In the genomic region with DNA sequence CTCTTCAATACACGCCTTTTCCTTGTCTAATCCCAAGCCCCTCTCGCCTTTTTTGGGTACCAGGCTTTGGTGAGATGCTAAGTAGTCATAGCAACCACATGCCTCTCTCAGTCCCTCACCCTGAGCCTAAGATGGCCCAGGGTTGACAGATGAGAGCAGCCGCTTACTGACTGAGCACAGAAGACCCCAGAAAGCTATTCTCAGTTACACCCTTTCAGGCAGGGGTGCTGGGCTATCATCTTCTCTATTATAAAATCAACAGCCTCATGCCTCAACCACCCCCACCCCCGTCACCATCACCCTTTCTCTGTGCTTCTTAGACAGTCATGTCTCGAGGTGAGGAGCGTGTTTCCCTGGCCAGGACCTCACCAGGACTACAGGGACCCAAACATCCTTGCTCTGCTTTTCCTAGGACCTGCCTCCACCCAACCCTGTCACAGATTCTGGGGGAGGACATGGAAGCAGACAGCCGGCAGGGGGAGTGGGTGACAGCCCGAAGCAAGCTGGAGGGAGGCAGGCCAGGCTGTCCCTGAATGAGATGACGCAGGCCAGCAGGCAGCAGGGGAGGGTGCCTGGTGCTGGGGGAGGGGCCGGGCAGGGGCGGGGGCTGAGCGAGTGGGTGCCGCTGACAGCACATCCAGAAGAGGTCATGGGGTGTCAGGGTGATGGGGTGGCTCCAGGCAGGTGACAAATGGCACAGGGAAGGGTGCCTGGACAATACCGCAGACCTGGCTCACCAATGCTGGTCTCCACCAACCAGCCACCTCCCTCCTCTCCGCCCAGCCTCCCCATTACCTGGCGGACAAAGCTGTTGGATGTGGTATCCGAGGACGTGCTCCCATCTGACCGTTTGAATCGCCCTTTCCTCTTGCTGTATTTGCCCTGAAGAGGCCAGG, we compare ENCODE assay signal across 1 cellular context.
TF ChIP-seq lines count a peak whose summit lies in the region.

No MANE protein-coding gene starts in this region.

TF ChIP-seq in K562, 482 proteins besides CTCF, POLR2A, EP300 and RAD21 (continues in another document):
- TF ChIP-seq, protein P1, sequence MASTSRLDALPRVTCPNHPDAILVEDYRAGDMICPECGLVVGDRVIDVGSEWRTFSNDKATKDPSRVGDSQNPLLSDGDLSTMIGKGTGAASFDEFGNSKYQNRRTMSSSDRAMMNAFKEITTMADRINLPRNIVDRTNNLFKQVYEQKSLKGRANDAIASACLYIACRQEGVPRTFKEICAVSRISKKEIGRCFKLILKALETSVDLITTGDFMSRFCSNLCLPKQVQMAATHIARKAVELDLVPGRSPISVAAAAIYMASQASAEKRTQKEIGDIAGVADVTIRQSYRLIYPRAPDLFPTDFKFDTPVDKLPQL (IDR thresholded peaks at IDR 0.05; ENCODE audit: extremely low read depth, insufficient read length) = no peak
- no peak for TF ChIP-seq SRSF1 (IDR thresholded peaks at IDR 0.05; ENCODE audit: low read depth, low read length)
- TF ChIP-seq PRMT5 (CRISPR knock-in tag; IDR thresholded peaks at IDR 0.05) = no peak
- no peak for TF ChIP-seq NFXL1 (CRISPR knock-in tag; IDR thresholded peaks at IDR 0.05)
- TF ChIP-seq, protein P2, sequence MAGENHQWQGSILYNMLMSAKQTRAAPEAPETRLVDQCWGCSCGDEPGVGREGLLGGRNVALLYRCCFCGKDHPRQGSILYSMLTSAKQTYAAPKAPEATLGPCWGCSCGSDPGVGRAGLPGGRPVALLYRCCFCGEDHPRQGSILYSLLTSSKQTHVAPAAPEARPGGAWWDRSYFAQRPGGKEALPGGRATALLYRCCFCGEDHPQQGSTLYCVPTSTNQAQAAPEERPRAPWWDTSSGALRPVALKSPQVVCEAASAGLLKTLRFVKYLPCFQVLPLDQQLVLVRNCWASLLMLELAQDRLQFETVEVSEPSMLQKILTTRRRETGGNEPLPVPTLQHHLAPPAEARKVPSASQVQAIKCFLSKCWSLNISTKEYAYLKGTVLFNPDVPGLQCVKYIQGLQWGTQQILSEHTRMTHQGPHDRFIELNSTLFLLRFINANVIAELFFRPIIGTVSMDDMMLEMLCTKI (IDR thresholded peaks at IDR 0.05; ENCODE audit: partially characterized antibody) = no peak
- no peak for TF ChIP-seq ZNF655 (CRISPR knock-in tag; IDR thresholded peaks at IDR 0.05)
- no peak for TF ChIP-seq MCM5 (IDR thresholded peaks at IDR 0.05; ENCODE audit: low read depth)
- TF ChIP-seq PCBP2 (IDR thresholded peaks at IDR 0.05; ENCODE audit: low read depth, low read length, poor library complexity, severe bottlenecking) = no peak
- TF ChIP-seq XRCC5 (IDR thresholded peaks at IDR 0.05; ENCODE audit: low read depth, low read length) = peak; percentile 53; the same call in 1 of the 2 replicates
- no peak for TF ChIP-seq POLR2H (tag; IDR thresholded peaks at IDR 0.05; ENCODE audit: low read depth)
- no peak for TF ChIP-seq JUNB (CRISPR knock-in tag; conservative IDR thresholded peaks at IDR 0.05)
- no peak for TF ChIP-seq SMAD4 (CRISPR knock-in tag; conservative IDR thresholded peaks at IDR 0.05)
- TF ChIP-seq, protein P3, sequence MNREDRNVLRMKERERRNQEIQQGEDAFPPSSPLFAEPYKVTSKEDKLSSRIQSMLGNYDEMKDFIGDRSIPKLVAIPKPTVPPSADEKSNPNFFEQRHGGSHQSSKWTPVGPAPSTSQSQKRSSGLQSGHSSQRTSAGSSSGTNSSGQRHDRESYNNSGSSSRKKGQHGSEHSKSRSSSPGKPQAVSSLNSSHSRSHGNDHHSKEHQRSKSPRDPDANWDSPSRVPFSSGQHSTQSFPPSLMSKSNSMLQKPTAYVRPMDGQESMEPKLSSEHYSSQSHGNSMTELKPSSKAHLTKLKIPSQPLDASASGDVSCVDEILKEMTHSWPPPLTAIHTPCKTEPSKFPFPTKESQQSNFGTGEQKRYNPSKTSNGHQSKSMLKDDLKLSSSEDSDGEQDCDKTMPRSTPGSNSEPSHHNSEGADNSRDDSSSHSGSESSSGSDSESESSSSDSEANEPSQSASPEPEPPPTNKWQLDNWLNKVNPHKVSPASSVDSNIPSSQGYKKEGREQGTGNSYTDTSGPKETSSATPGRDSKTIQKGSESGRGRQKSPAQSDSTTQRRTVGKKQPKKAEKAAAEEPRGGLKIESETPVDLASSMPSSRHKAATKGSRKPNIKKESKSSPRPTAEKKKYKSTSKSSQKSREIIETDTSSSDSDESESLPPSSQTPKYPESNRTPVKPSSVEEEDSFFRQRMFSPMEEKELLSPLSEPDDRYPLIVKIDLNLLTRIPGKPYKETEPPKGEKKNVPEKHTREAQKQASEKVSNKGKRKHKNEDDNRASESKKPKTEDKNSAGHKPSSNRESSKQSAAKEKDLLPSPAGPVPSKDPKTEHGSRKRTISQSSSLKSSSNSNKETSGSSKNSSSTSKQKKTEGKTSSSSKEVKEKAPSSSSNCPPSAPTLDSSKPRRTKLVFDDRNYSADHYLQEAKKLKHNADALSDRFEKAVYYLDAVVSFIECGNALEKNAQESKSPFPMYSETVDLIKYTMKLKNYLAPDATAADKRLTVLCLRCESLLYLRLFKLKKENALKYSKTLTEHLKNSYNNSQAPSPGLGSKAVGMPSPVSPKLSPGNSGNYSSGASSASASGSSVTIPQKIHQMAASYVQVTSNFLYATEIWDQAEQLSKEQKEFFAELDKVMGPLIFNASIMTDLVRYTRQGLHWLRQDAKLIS (CRISPR knock-in tag; IDR thresholded peaks at IDR 0.05) = no peak
- TF ChIP-seq SRF (CRISPR knock-in tag; IDR thresholded peaks at IDR 0.05) = peak in 1 of 2 experiments; percentile 38; a peak in 1 of 4 replicates
- no peak for TF ChIP-seq ZNF699 (CRISPR knock-in tag; IDR thresholded peaks at IDR 0.05; ENCODE audit: insufficient replicate concordance)
- TF ChIP-seq ADNP (tag; IDR thresholded peaks at IDR 0.05) = no peak
- no peak for TF ChIP-seq FOXA1 (IDR thresholded peaks at IDR 0.05; ENCODE audit: borderline replicate concordance)
- TF ChIP-seq ZNF717 (CRISPR knock-in tag; IDR thresholded peaks at IDR 0.05) = no peak
- TF ChIP-seq HOXB6 (CRISPR knock-in tag; IDR thresholded peaks at IDR 0.05; ENCODE audit: borderline replicate concordance) = no peak
- no peak for TF ChIP-seq PRPF4 (IDR thresholded peaks at IDR 0.05; ENCODE audit: insufficient read depth, low read depth, low read length, poor library complexity, severe bottlenecking)
- TF ChIP-seq MTA1 (IDR thresholded peaks at IDR 0.05; ENCODE audit: borderline replicate concordance) = no peak
- TF ChIP-seq MAFF (IDR thresholded peaks at IDR 0.05; ENCODE audit: low read length) = no peak
- no peak for TF ChIP-seq CBX5 (IDR thresholded peaks at IDR 0.05; ENCODE audit: borderline replicate concordance, low read depth)
- no peak for TF ChIP-seq ZNF197 (CRISPR knock-in tag; IDR thresholded peaks at IDR 0.05; ENCODE audit: low read depth)
- TF ChIP-seq ZFP91 (CRISPR knock-in tag; IDR thresholded peaks at IDR 0.05) = no peak
- TF ChIP-seq TFAP4 (CRISPR knock-in tag; IDR thresholded peaks at IDR 0.05; ENCODE audit: borderline replicate concordance) = peak; percentile 36; the same call in 1 of the 2 replicates
- no peak for TF ChIP-seq PATZ1 (CRISPR knock-in tag; IDR thresholded peaks at IDR 0.05; ENCODE audit: borderline replicate concordance)
- TF ChIP-seq ZBTB2 (IDR thresholded peaks at IDR 0.05) = no peak
- TF ChIP-seq, protein P4, sequence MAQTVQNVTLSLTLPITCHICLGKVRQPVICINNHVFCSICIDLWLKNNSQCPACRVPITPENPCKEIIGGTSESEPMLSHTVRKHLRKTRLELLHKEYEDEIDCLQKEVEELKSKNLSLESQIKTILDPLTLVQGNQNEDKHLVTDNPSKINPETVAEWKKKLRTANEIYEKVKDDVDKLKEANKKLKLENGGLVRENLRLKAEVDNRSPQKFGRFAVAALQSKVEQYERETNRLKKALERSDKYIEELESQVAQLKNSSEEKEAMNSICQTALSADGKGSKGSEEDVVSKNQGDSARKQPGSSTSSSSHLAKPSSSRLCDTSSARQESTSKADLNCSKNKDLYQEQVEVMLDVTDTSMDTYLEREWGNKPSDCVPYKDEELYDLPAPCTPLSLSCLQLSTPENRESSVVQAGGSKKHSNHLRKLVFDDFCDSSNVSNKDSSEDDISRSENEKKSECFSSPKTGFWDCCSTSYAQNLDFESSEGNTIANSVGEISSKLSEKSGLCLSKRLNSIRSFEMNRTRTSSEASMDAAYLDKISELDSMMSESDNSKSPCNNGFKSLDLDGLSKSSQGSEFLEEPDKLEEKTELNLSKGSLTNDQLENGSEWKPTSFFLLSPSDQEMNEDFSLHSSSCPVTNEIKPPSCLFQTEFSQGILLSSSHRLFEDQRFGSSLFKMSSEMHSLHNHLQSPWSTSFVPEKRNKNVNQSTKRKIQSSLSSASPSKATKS (CRISPR knock-in tag; IDR thresholded peaks at IDR 0.05) = no peak
- TF ChIP-seq ZBTB9 (CRISPR knock-in tag; IDR thresholded peaks at IDR 0.05) = no peak
- TF ChIP-seq SMARCA4 (IDR thresholded peaks at IDR 0.05) = no peak
- no peak for TF ChIP-seq CEBPB (tag; IDR thresholded peaks at IDR 0.05)
- TF ChIP-seq E2F1 (CRISPR knock-in tag; IDR thresholded peaks at IDR 0.05) = no peak
- TF ChIP-seq, protein P5, sequence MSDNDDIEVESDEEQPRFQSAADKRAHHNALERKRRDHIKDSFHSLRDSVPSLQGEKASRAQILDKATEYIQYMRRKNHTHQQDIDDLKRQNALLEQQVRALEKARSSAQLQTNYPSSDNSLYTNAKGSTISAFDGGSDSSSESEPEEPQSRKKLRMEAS (CRISPR knock-in tag; IDR thresholded peaks at IDR 0.05) = no peak
- TF ChIP-seq NR3C1 (CRISPR knock-in tag; IDR thresholded peaks at IDR 0.05) = no peak
- TF ChIP-seq ATF1 (CRISPR knock-in tag; IDR thresholded peaks at IDR 0.05) = no peak
- peak; percentile 40; the same call in 1 of the 2 replicates for TF ChIP-seq ATF1 (tag; IDR thresholded peaks at IDR 0.05)
